In the genomic region with DNA sequence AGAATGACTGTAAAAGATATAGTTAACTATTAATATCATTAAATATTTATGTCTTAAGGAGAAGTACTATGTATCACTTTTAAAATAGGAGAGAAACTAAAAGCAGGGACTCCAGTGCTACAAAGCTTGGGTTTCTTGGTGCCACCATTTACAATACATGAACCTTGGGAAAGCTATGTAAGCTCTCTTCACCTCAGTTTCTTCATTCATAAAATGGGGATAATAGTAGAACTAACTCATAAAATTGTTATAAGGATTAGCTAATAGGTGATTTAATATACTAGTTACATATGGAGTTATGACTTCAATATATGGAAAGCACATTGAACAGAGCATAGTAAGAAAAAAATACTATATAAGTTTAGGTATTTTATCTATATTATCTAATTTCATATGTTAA, we compare ENCODE assay signal across 1 cellular context.
TF ChIP-seq lines count a peak whose summit lies in the region.

No MANE protein-coding gene starts in this region.

TF ChIP-seq in K562, 482 proteins besides CTCF, POLR2A, EP300 and RAD21:
- no peak for TF ChIP-seq LCOR (CRISPR knock-in tag; IDR thresholded peaks at IDR 0.05)
- peak; percentile 81 for TF ChIP-seq ADNP (tag; IDR thresholded peaks at IDR 0.05)
- 0 out of 2 replicates have a peak, but pooled peaks have one; percentile 18 for TF ChIP-seq ELF2 (CRISPR knock-in tag; IDR thresholded peaks at IDR 0.05)
- peak; percentile 28 to 37; a peak in 2 of 4 replicates for TF ChIP-seq KDM1A (IDR thresholded peaks at IDR 0.05)
- TF ChIP-seq RBM25 (IDR thresholded peaks at IDR 0.05; ENCODE audit: low read depth, low read length, severe bottlenecking), result peak; percentile 98
- TF ChIP-seq BCOR (IDR thresholded peaks at IDR 0.05), result peak; percentile 78
